In genomic region chr1:235473808-235474207, GRCh38 we compare ENCODE assay signal across 24 cellular contexts.
"Had no signal": no experiment of that assay in that cellular context is flagged by ENCODE, and none has a peak within 500 bp of the region (broad histone marks: within the 10 kb centered on the region; RNA-seq: fewer than 3 reads in every experiment).

No MANE protein-coding gene starts in this region.

- H3K9me3 ChIP-seq: adrenal gland, gastroesophageal sphincter, heart right ventricle, right lobe of liver, stomach, vagina had no signal

- H3K4me1 ChIP-seq: adrenal gland, gastroesophageal sphincter, heart right ventricle, neural progenitor cell, right lobe of liver, stomach, vagina had no signal

- H3K4me3 ChIP-seq: adrenal gland, cardiac muscle cell, gastroesophageal sphincter, heart right ventricle, neural progenitor cell, right lobe of liver, stomach, vagina had no signal

- H3K4me2 ChIP-seq: neural progenitor cell had no signal

- H3K36me3 Mint-ChIP-seq: activated naive CD4-positive, alpha-beta T cell treated with anti-CD3 and anti-CD28 coated beads, Interleukin-2, amount 50 U/mL, for 72 hours had no signal

- H3K27ac Mint-ChIP-seq: activated CD4-positive, alpha-beta T cell treated with anti-CD3 and anti-CD28 coated beads for 36 hours; activated naive CD4-positive, alpha-beta T cell treated with anti-CD3 and anti-CD28 coated beads, Interleukin-2, amount 50 U/mL, for 72 hours; dendritic cell treated with granulocyte-macrophage colony-stimulating factor and Interleukin-4, amounts not matched to agents 40 ng/mL and 50 ng/mL, for 4 days; memory B cell; neural progenitor cell; stimulated activated effector memory CD8-positive, alpha-beta T cell treated with anti-CD3 and anti-CD28 coated beads, Interleukin-12 subunit alpha, Interleukin-12 subunit beta, amount 100 ng/mL, for 72 hours; WTC11 had no signal

- H3K4me3 Mint-ChIP-seq: activated CD4-positive, alpha-beta T cell treated with anti-CD3 and anti-CD28 coated beads for 36 hours; dendritic cell treated with granulocyte-macrophage colony-stimulating factor and Interleukin-4, amounts not matched to agents 40 ng/mL and 50 ng/mL, for 4 days; immature natural killer cell; memory B cell; naive B cell; neural progenitor cell; stimulated activated effector memory CD8-positive, alpha-beta T cell treated with anti-CD3 and anti-CD28 coated beads, Interleukin-12 subunit alpha, Interleukin-12 subunit beta, amount 100 ng/mL, for 72 hours; WTC11 had no signal

- DNase-seq: activated CD4-positive, alpha-beta T cell treated with anti-CD3 and anti-CD28 coated beads for 36 hours; activated CD4-positive, alpha-beta T cell treated with anti-CD3 and anti-CD28 coated beads, Interleukin-2, amount 50 U/mL, for 48 hours; activated gamma-delta T cell treated with Interleukin-2 at 50 U/mL for 16 hours; erythroblast; heart right ventricle; immature natural killer cell; kidney glomerular epithelial cell; left ventricle myocardium superior; naive B cell; right lobe of liver; stimulated activated CD4-positive, alpha-beta T cell treated with anti-CD3 and anti-CD28 coated beads, Interleukin-4, amount 100 ng/mL, for 24 hours; stomach; T-helper 2 cell; trophoblast cell had no signal

- H2AFZ ChIP-seq: neural progenitor cell had no signal

- H3K27me3 ChIP-seq: adrenal gland, cardiac muscle cell, gastroesophageal sphincter, heart right ventricle, neural progenitor cell, right lobe of liver, stomach, vagina had no signal

- H3K27me3 Mint-ChIP-seq: activated CD4-positive, alpha-beta T cell treated with anti-CD3 and anti-CD28 coated beads for 36 hours; dendritic cell treated with granulocyte-macrophage colony-stimulating factor and Interleukin-4, amounts not matched to agents 40 ng/mL and 50 ng/mL, for 4 days; memory B cell; naive B cell had no signal

- H3K9me3 Mint-ChIP-seq: activated naive CD4-positive, alpha-beta T cell treated with anti-CD3 and anti-CD28 coated beads, Interleukin-2, amount 50 U/mL, for 72 hours; dendritic cell treated with granulocyte-macrophage colony-stimulating factor and Interleukin-4, amounts not matched to agents 40 ng/mL and 50 ng/mL, for 4 days; immature natural killer cell; memory B cell; naive B cell; neural progenitor cell; stimulated activated effector memory CD8-positive, alpha-beta T cell treated with anti-CD3 and anti-CD28 coated beads, Interleukin-12 subunit alpha, Interleukin-12 subunit beta, amount 100 ng/mL, for 72 hours; WTC11 had no signal

- H3K9ac ChIP-seq: neural progenitor cell had no signal

- H3K27ac ChIP-seq: cardiac muscle cell, gastroesophageal sphincter, heart right ventricle, neural progenitor cell, right lobe of liver, stomach, vagina had no signal

- H3K4me1 Mint-ChIP-seq: activated CD4-positive, alpha-beta T cell treated with anti-CD3 and anti-CD28 coated beads for 36 hours; immature natural killer cell; memory B cell; naive B cell; neural progenitor cell; stimulated activated effector memory CD8-positive, alpha-beta T cell treated with anti-CD3 and anti-CD28 coated beads, Interleukin-12 subunit alpha, Interleukin-12 subunit beta, amount 100 ng/mL, for 72 hours; WTC11 had no signal

- ATAC-seq: activated CD4-positive, alpha-beta T cell treated with anti-CD3 and anti-CD28 coated beads for 36 hours; activated naive CD4-positive, alpha-beta T cell treated with anti-CD3 and anti-CD28 coated beads, Interleukin-2, amount 50 U/mL, for 72 hours; gastroesophageal sphincter; heart right ventricle; left ventricle myocardium superior; right lobe of liver; stimulated activated effector memory CD8-positive, alpha-beta T cell treated with anti-CD3 and anti-CD28 coated beads, Interleukin-12 subunit alpha, Interleukin-12 subunit beta, amount 100 ng/mL, for 72 hours; WTC11 had no signal
